ENCODE assay signal across 1 cellular context in the genomic region with DNA sequence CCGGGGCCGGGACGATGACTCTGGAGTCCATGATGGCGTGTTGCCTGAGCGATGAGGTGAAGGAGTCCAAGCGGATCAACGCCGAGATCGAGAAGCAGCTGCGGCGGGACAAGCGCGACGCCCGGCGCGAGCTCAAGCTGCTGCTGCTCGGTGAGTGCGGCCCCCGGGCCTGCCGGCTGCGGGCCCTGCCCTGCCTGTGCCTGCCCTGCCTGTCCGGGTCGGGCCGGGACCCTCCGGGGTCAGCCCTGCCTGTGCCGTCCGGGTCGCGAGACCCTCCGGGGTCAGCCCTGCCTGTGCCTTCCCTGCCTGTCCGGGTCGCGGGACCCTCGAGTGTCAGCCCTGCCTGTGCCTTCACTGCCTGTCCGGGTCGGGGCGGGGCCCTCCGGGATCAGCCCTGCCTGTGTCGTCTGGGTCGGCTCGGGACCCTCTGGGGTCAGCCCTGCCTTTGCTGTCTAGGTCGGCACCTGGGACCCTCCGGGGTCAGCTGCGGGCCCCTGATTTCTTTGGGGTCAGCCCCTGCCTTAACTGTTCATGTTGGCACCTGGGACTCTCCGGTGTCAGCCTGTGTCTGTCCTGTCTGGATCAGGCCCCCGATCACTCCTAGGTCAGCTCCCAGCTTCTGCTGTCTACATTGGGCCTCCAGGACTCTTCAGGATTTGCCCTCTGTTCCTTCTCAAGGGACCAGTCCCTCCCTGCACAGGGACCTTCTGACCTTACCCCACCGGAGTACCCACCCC.
TF ChIP-seq lines count a peak whose summit lies in the region.

No MANE protein-coding gene starts in this region.

TF ChIP-seq in IMR-90, 13 proteins besides CTCF, POLR2A, EP300 and RAD21 (continued from another document):
- TF ChIP-seq CEBPB (IDR thresholded peaks at IDR 0.05; ENCODE audit: low read depth, low read length), result no peak
- TF ChIP-seq BHLHE40 (IDR thresholded peaks at IDR 0.05; ENCODE audit: low read depth, low read length), result no peak
